Comparison of ENCODE assay signal across 29 cellular contexts in genomic region chr3:32856901-32857507, GRCh38. TPM values are rescaled to one million over a fixed set of nuclear protein-coding genes. Genes with fewer than 3 reads are reported as not detected.
"Had no signal": no experiment of that assay in that cellular context is flagged by ENCODE, and none has a peak within 500 bp of the region (broad histone marks: within the 10 kb centered on the region; RNA-seq: fewer than 3 reads in every experiment).

No MANE protein-coding gene starts in this region.

- ATAC-seq: activated CD4-positive, alpha-beta T cell treated with anti-CD3 and anti-CD28 coated beads for 36 hours; activated naive CD4-positive, alpha-beta T cell treated with anti-CD3 and anti-CD28 coated beads, Interleukin-2, amount 50 U/mL, for 72 hours; activated T-helper 17 cell treated with anti-CD3 and anti-CD28 coated beads, Interleukin-2, amount 50 U/mL, for 72 hours; gastrocnemius medialis; T-cell had no signal

- H3K9me3 Mint-ChIP-seq: activated naive CD4-positive, alpha-beta T cell treated with anti-CD3 and anti-CD28 coated beads, Interleukin-2, amount 50 U/mL, for 72 hours; activated T-cell treated with anti-CD3 and anti-CD28 coated beads, Interleukin-2, amount 50 U/mL, for 24 hours; activated T-helper 17 cell treated with anti-CD3 and anti-CD28 coated beads, Interleukin-2, amount 50 U/mL, for 72 hours; central memory CD8-positive, alpha-beta T cell; naive B cell; neural progenitor cell; T-cell; T-helper 2 cell treated with Interferon-gamma antibody and Interleukin-4, amounts not matched to agents 5 μg/mL and 100 μg/mL, for 36 hours had no signal

- H3K4me1 Mint-ChIP-seq: activated CD4-positive, alpha-beta T cell treated with anti-CD3 and anti-CD28 coated beads for 36 hours; activated T-helper 17 cell treated with anti-CD3 and anti-CD28 coated beads, Interleukin-2, amount 50 U/mL, for 72 hours; central memory CD8-positive, alpha-beta T cell; naive B cell; T-cell had no signal

- H3K4me3 Mint-ChIP-seq: activated CD4-positive, alpha-beta T cell treated with anti-CD3 and anti-CD28 coated beads for 36 hours; activated T-cell treated with anti-CD3 and anti-CD28 coated beads, Interleukin-2, amount 50 U/mL, for 24 hours; activated T-helper 17 cell treated with anti-CD3 and anti-CD28 coated beads, Interleukin-2, amount 50 U/mL, for 72 hours; central memory CD8-positive, alpha-beta T cell; naive B cell; neural progenitor cell; T-cell; T-helper 2 cell treated with Interferon-gamma antibody and Interleukin-4, amounts not matched to agents 5 μg/mL and 100 μg/mL, for 36 hours had no signal

- H3K4me1 ChIP-seq: adrenal gland, ascending aorta, colonic mucosa, gastrocnemius medialis, lower lobe of right lung, testis had no signal

- DNase-seq: activated CD4-positive, alpha-beta T cell treated with anti-CD3 and anti-CD28 coated beads for 36 hours; activated CD4-positive, alpha-beta T cell treated with anti-CD3 and anti-CD28 coated beads, Interleukin-2, amount 50 U/mL, for 4 hours; activated CD8-positive, alpha-beta memory T cell treated with anti-CD3 and anti-CD28 coated beads for 24 hours; activated CD8-positive, alpha-beta memory T cell treated with anti-CD3 and anti-CD28 coated beads, Interleukin-2, amount 50 U/mL, for 4 hours; activated T-cell treated with anti-CD3 and anti-CD28 coated beads, Interleukin-2, amount 50 U/mL, for 24 hours; colonic mucosa; dorsolateral prefrontal cortex; esophagus squamous epithelium; gastrocnemius medialis; head of caudate nucleus; mesendoderm; naive B cell; retina; stimulated activated CD4-positive, alpha-beta T cell treated with anti-CD3 and anti-CD28 coated beads, Interleukin-2, amount 100 ng/mL, for 48 hours; stimulated activated CD8-positive, alpha-beta memory T cell treated with anti-CD3 and anti-CD28 coated beads, Interleukin-4, amount 100 ng/mL, for 48 hours; stimulated activated naive CD4-positive, alpha-beta T cell; T-cell; testis had no signal

- H3K27ac ChIP-seq: adrenal gland, ascending aorta, colonic mucosa, dorsolateral prefrontal cortex, esophagus squamous epithelium, gastrocnemius medialis, lower lobe of right lung, testis had no signal

- H3K4me3 ChIP-seq: adrenal gland, ascending aorta, colonic mucosa, dorsolateral prefrontal cortex, esophagus squamous epithelium, gastrocnemius medialis, lower lobe of right lung, neural progenitor cell, testis, upper lobe of left lung had no signal

- H3K36me3 ChIP-seq: adrenal gland, ascending aorta, colonic mucosa, esophagus squamous epithelium, gastrocnemius medialis, lower lobe of right lung, neural progenitor cell, upper lobe of left lung had no signal

- H3K27me3 Mint-ChIP-seq: activated CD4-positive, alpha-beta T cell treated with anti-CD3 and anti-CD28 coated beads for 36 hours had no signal

- H3K36me3 Mint-ChIP-seq: activated naive CD4-positive, alpha-beta T cell treated with anti-CD3 and anti-CD28 coated beads, Interleukin-2, amount 50 U/mL, for 72 hours; naive B cell; T-cell had no signal

- H3K27me3 ChIP-seq: adrenal gland, ascending aorta, colonic mucosa, dorsolateral prefrontal cortex, esophagus squamous epithelium, gastrocnemius medialis, neural progenitor cell, testis, upper lobe of left lung had no signal

- H3K9me3 ChIP-seq: adrenal gland, ascending aorta, colonic mucosa, esophagus squamous epithelium, gastrocnemius medialis, lower lobe of right lung, testis, upper lobe of left lung had no signal

- H3K27ac Mint-ChIP-seq: activated CD4-positive, alpha-beta T cell treated with anti-CD3 and anti-CD28 coated beads for 36 hours; activated naive CD4-positive, alpha-beta T cell treated with anti-CD3 and anti-CD28 coated beads, Interleukin-2, amount 50 U/mL, for 72 hours; activated T-cell treated with anti-CD3 and anti-CD28 coated beads, Interleukin-2, amount 50 U/mL, for 24 hours; activated T-helper 17 cell treated with anti-CD3 and anti-CD28 coated beads, Interleukin-2, amount 50 U/mL, for 72 hours; neural progenitor cell; T-cell; T-helper 2 cell treated with Interferon-gamma antibody and Interleukin-4, amounts not matched to agents 5 μg/mL and 100 μg/mL, for 36 hours had no signal

RNA-seq across cellular contexts. Expression of gene TRIM71, which starts 39.2 kb away (rescaled TPM):
- total RNA-seq: ascending aorta, esophagus squamous epithelium, gastrocnemius medialis, osteoblast, posterior vena cava had no signal
